10 cellular contexts compared by ENCODE assay signal in the genomic region with DNA sequence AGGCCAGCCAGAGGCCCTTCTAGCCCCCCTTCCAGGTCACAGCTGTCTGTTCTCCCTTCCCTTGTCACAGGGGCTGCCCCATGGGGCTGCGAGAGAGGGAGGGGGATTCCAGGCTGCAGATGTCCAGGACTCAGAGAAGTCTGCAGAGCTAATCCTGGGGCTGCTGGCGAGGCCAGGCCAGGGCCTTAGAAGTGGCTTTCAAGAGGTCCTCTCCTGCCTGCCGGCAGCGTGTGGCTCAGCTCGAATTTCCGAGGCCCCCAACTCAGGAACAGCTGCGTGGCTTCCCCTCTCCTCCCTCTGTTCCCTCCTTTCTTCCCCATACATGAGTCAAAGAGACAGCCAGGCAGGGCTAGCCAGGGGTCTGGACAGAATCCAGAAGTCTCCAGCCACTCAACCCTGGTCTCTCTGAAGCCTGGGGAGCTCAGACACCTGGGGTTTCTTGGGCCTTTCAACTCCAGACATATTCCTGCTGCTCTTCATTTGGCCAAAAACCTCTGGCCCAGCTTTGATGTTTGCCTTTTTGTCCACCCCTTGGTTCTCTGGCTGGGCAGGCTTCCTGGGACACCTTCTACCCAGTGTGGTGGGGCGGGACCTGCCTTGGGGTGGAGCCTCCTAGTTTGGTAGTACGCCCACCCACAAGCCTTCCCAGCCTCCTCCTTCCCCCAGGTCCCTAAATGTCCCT. TPM values are rescaled to one million over a fixed set of nuclear protein-coding genes. Genes with fewer than 3 reads are reported as not detected.
DNase-seq lines count a peak whose midpoint lies in the region; TF ChIP-seq lines count a peak whose summit lies in the region.
"Had no signal": no experiment of that assay in that cellular context is flagged by ENCODE, and none has a peak within 500 bp of the region (broad histone marks: within the 10 kb centered on the region; RNA-seq: fewer than 3 reads in every experiment).

No MANE protein-coding gene starts in this region.

- H3K27me3 ChIP-seq in mesendoderm (ENCODE audit: insufficient read depth, low read length, poor library complexity) (no peaks in the 10 kb centered on the region), uterus (no peaks in the 10 kb centered on the region)

- H3K9ac ChIP-seq in mesendoderm (ENCODE audit: low read length), result no peak overlapping the region

- H3K18ac ChIP-seq in mesendoderm (ENCODE audit: low read length), result no peak overlapping the region

- CTCF ChIA-PET in OCI-LY7 (lab: Charles Lee; ENCODE audit: unreplicated experiment), result no interaction called here

- no peaks in the 10 kb centered on the region for H3K9me2 ChIP-seq in OCI-LY7 (ENCODE audit: insufficient read depth, low read length)

- no peak for TF ChIP-seq POLR2A in uterus (IDR thresholded peaks at IDR 0.05)

- H3K23ac ChIP-seq in mesendoderm (ENCODE audit: low read length), result peak overlapping the region; percentile 6

- H4K5ac ChIP-seq in mesendoderm (ENCODE audit: low read length), result no peak overlapping the region

- H3K4me3 ChIP-seq in cardiac fibroblast (replicated peaks in 1 of 2; ENCODE audit: low read depth in 2 of 2, low read length in 2 of 2), result no peak overlapping the region
- H3K4me3 ChIP-seq in mesendoderm (ENCODE audit: low read length), result no peak overlapping the region
- H3K4me3 ChIP-seq in uterus, result no peak overlapping the region
- H3K4me3 ChIP-seq in OCI-LY7 (ENCODE audit: low read depth, low read length, poor library complexity, severe bottlenecking), result no peak overlapping the region

- no peak overlapping the region for H3K4me2 ChIP-seq in mesendoderm (ENCODE audit: low read length)
- no peak overlapping the region for H3K4me2 ChIP-seq in OCI-LY7 (ENCODE audit: low read length)

- H2BK5ac ChIP-seq in mesendoderm (ENCODE audit: low read length), result no peak overlapping the region

- DNase-seq in NCI-H2196 (lab: John Stamatoyannopoulos, UW; ENCODE audit: unreplicated experiment) (peak; percentile 7), NCI-H2196 treated with DMSO at 0.1 percent for 48 hours (lab: John Stamatoyannopoulos, UW; ENCODE audit: unreplicated experiment) (no peak), cardiac fibroblast (ENCODE audit: low read depth in 2 of 2) (peak; percentile 59 to 60), mesendoderm (peak; percentile 42), uterus (peak; percentile 65 to 71), HT-29 (ENCODE audit: low spot score) (no peak), T1000 (lab: John Stamatoyannopoulos, UW) (no peak), OCI-LY7 (ENCODE audit: low spot score) (no peak)
- DNase-seq: activated CD4-positive, alpha-beta T cell treated with anti-CD3 and anti-CD28 coated beads for 48 hours; NCI-H1105 treated with DMSO at 0.1 percent for 48 hours had no signal

- H3K4me1 ChIP-seq in mesendoderm (ENCODE audit: control insufficient read depth, low read depth, low read length) (peaks cover 2% of the 10 kb centered on the region), uterus (peaks cover 0 to 6% of the 10 kb centered on the region in 2 donors), OCI-LY7 (ENCODE audit: insufficient read depth, low read length, poor library complexity, severe bottlenecking) (no peaks in the 10 kb centered on the region)

- H3K79me2 ChIP-seq in mesendoderm (ENCODE audit: control insufficient read depth, insufficient read depth, low read length), result no peaks in the 10 kb centered on the region
- no peaks in the 10 kb centered on the region for H3K79me2 ChIP-seq in OCI-LY7 (ENCODE audit: insufficient read depth, low read depth, low read length)

- no peak overlapping the region for H3K4ac ChIP-seq in mesendoderm (ENCODE audit: low read depth, low read length)

- no peak overlapping the region for H2AK5ac ChIP-seq in mesendoderm (ENCODE audit: low read length)

- POLR2A ChIA-PET in OCI-LY7 (lab: Charles Lee), result no interaction called here

- no peak overlapping the region for H2BK15ac ChIP-seq in mesendoderm (replicated peaks; ENCODE audit: low read depth)

- peak overlapping the region; percentile 35 for H3K56ac ChIP-seq in mesendoderm (ENCODE audit: low read length)

- no peak overlapping the region for H2BK120ac ChIP-seq in mesendoderm (ENCODE audit: low read depth, low read length)

- intact Hi-C loops in uterus (cut with DNase I; ENCODE audit: low total_unique reads), result loop anchor here (10.0 kb wide), 1 partner anchor 116 kb away; no protein-coding TSS in a partner anchor
- intact Hi-C loops in OCI-LY7 (cut with micrococcal nuclease; ENCODE audit: unreplicated experiment), result no loop called here

- H3K27ac ChIP-seq in mesendoderm (ENCODE audit: low read depth, low read length), result no peak overlapping the region
- peak overlapping the region; percentile 70 to 80 for H3K27ac ChIP-seq in uterus
- H3K27ac ChIP-seq in OCI-LY7 (ENCODE audit: low read depth, low read length, poor library complexity, severe bottlenecking), result no peak overlapping the region

- H4K20me1 ChIP-seq in OCI-LY7 (ENCODE audit: insufficient read depth, low read length), result no peaks in the 10 kb centered on the region

- no TSS peak for BruUV-seq in OCI-LY7 (replicated peaks; lab: Mats Ljungman, UMichigan)

- no CpG with 5 or more reads among the region's 9 CpGs for WGBS in mesendoderm (ENCODE audit: extremely low coverage, insufficient coverage, low lambda C conversion rate)

- H3K36me3 ChIP-seq in mesendoderm (ENCODE audit: control insufficient read depth, insufficient read depth, low read length) (no peaks in the 10 kb centered on the region), uterus (no peaks in the 10 kb centered on the region), OCI-LY7 (ENCODE audit: insufficient read depth, low read length) (no peaks in the 10 kb centered on the region)

- H3K79me1 ChIP-seq in mesendoderm (ENCODE audit: low read length), result no peaks in the 10 kb centered on the region

- H3K9me3 ChIP-seq in uterus, result no peaks in the 10 kb centered on the region
- H3K9me3 ChIP-seq in OCI-LY7 (ENCODE audit: low read length), result no peaks in the 10 kb centered on the region

- H4K8ac ChIP-seq in mesendoderm (ENCODE audit: low read depth, low read length), result no peak overlapping the region

- TF ChIP-seq CTCF in cardiac fibroblast (IDR thresholded peaks at IDR 0.05; ENCODE audit: low read depth, low read length) (no peak), uterus (IDR thresholded peaks at IDR 0.05) (no peak), OCI-LY7 (conservative IDR thresholded peaks at IDR 0.05; ENCODE audit: low read length) (no peak)

- H2AFZ ChIP-seq in OCI-LY7 (ENCODE audit: low read length), result no peak overlapping the region

RNA-seq across cellular contexts. Expression of a gene that starts 21.8 kb away (rescaled TPM):
- polyA plus RNA-seq in mesendoderm (2013, experiment 1 of 2), result 1.4 TPM
- polyA plus RNA-seq in mesendoderm (2013, experiment 2 of 2), result 1.4 TPM
- total RNA-seq in uterus, result under 1 TPM in 3 of 4 donors, not detected in 1; 0.14 to 0.29 (median 0.26) TPM
- 0.53 and 0.81 TPM in 2 replicates for total RNA-seq in HT-29 (2014; rRNA removed; shearing (Covaris generic))
- 0.38 and 0.39 TPM in 2 replicates for total RNA-seq in OCI-LY7 (2014; rRNA removed; shearing (Covaris generic))
- total RNA-seq in OCI-LY7 (2022), result 1.5 and 1.8 TPM in 2 replicates

RNA-seq across cellular contexts. Expression of a gene that starts 45.1 kb away (rescaled TPM):
- polyA plus RNA-seq in mesendoderm (2013, experiment 1 of 2), result 4.7 TPM
- polyA plus RNA-seq in mesendoderm (2013, experiment 2 of 2), result 5.0 TPM
- total RNA-seq in uterus (100 to 1,000 TPM in 1 of 4 donors, 10 to 100 TPM in 3; 32.8 to 122 (median 37.7) TPM), OCI-LY7 (2022) (2.2 and 3.7 TPM in 2 replicates)
- 0.10 TPM in 1 of 2 replicates, not detected in the other for total RNA-seq in HT-29 (2014; rRNA removed; shearing (Covaris generic))
- total RNA-seq in OCI-LY7 (2014; rRNA removed; shearing (Covaris generic)), result 0.95 and 0.98 TPM in 2 replicates

Comparison
In these comparisons a context has a peak if more than half of its experiments do, and no peak if none do; other contexts are left out.
1. DNase-seq: peak in NCI-H2196 (single experiment), cardiac fibroblast (2 of 2), mesendoderm (single experiment) and uterus (2 of 2); none in NCI-H2196 treated with DMSO at 0.1 percent for 48 hours (single experiment), HT-29 (single experiment), T1000 (single experiment) and OCI-LY7 (single experiment).
2. H3K27ac ChIP-seq: peak in uterus (2 of 2); none in mesendoderm (single experiment) and OCI-LY7 (single experiment).
3. RNA of a gene that starts 45.1 kb away (total RNA-seq): 32.8 to 122 TPM in uterus; 0.95 to 3.7 TPM in OCI-LY7 and 0.10 TPM in HT-29; every median in the first group is over 4 times any median in the second.